ENCODE assay signal across 1 cellular context in the genomic region with DNA sequence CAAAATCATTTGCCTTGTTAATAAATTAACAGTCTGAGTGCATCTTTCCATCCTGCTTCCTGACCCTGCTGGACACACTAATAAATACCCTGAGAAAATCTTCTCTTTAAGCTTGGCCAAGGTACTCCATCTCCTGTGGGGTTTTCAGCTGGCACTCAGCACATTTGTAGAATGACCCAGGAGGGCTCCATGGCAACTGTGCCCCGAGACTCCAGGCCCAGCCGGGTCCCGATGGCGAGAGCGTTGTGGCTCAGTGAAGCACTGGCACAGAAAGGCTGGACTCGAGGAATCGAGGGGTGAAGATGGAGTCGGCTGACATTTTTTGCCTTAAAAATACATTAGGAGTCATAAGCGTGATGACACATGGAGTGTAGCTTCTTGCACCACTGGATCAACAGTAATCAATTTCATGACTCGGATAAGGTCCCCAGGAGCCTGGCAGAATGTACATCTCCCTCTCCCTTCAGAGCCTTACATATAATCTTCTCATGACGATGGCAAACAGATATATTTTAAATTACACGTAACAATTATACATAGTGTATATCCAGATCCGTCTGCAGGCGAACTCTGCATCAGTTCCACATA.
TF ChIP-seq lines count a peak whose summit lies in the region.

No MANE protein-coding gene starts in this region.

TF ChIP-seq in IMR-90, 13 proteins besides CTCF, POLR2A, EP300 and RAD21:
- TF ChIP-seq FOS (IDR thresholded peaks at IDR 0.05; ENCODE audit: low read depth, low read length) (0 out of 2 replicates have a peak, but pooled peaks have one; percentile 12), RFX5 (IDR thresholded peaks at IDR 0.05; ENCODE audit: low read depth, low read length) (no peak), CEBPB (IDR thresholded peaks at IDR 0.05; ENCODE audit: low read depth, low read length) (peak; percentile 79)
